ENCODE assay signal across 1 cellular context in genomic region chr9:100033877-100034551, GRCh38.
TF ChIP-seq lines count a peak whose summit lies in the region.

No MANE protein-coding gene starts in this region.

TF ChIP-seq in K562, 482 proteins besides CTCF, POLR2A, EP300 and RAD21 (continues in another document):
- no peak for TF ChIP-seq HMG20B (CRISPR knock-in tag; IDR thresholded peaks at IDR 0.05)
- TF ChIP-seq ZBTB40 (IDR thresholded peaks at IDR 0.05), result 0 out of 2 replicates have a peak, but pooled peaks have one; percentile 8
- no peak for TF ChIP-seq ZBTB40 (CRISPR knock-in tag; IDR thresholded peaks at IDR 0.05)
- peak; percentile 60; the same call in 1 of the 2 replicates for TF ChIP-seq MAFG (tag; conservative IDR thresholded peaks at IDR 0.05)
- TF ChIP-seq FOXA3 (CRISPR knock-in tag; conservative IDR thresholded peaks at IDR 0.05 in 1 of 2, IDR thresholded peaks at IDR 0.05 in 1 of 2), result no peak
- TF ChIP-seq IFI16 (CRISPR knock-in tag; IDR thresholded peaks at IDR 0.05), result 0 out of 2 replicates have a peak, but pooled peaks have one; percentile 76
- no peak for TF ChIP-seq RBM25 (IDR thresholded peaks at IDR 0.05; ENCODE audit: low read depth, low read length, severe bottlenecking)
- TF ChIP-seq GATAD2A (IDR thresholded peaks at IDR 0.05), result peak; percentile 19; the same call in 1 of the 2 replicates
- peak; percentile 20; the same call in 1 of the 2 replicates for TF ChIP-seq CBFA2T3 (IDR thresholded peaks at IDR 0.05)
- no peak for TF ChIP-seq SNAPC5 (CRISPR knock-in tag; IDR thresholded peaks at IDR 0.05)
- 0 out of 4 replicates have a peak, but pooled peaks of 1 of the 2 experiments have one; percentile 50 for TF ChIP-seq ZNF639 (CRISPR knock-in tag; conservative IDR thresholded peaks at IDR 0.05 in 1 of 2, IDR thresholded peaks at IDR 0.05 in 1 of 2)
- no peak for TF ChIP-seq SRF (CRISPR knock-in tag; IDR thresholded peaks at IDR 0.05)
- peak; percentile 89 for TF ChIP-seq SOX6 (IDR thresholded peaks at IDR 0.05)
- TF ChIP-seq TCF15 (CRISPR knock-in tag; IDR thresholded peaks at IDR 0.05), result 0 out of 2 replicates have a peak, but pooled peaks have one; percentile 53
- no peak for TF ChIP-seq RBM34 (IDR thresholded peaks at IDR 0.05; ENCODE audit: borderline replicate concordance, insufficient read depth, low read length)
- TF ChIP-seq STAT5A (IDR thresholded peaks at IDR 0.05; ENCODE audit: borderline replicate concordance, low read length), result peak; percentile 77
- TF ChIP-seq L3MBTL2 (IDR thresholded peaks at IDR 0.05), result no peak
- TF ChIP-seq ATF7 (IDR thresholded peaks at IDR 0.05), result no peak
- no peak for TF ChIP-seq MLLT1 (IDR thresholded peaks at IDR 0.05)
- peak; percentile 50; the same call in 1 of the 2 replicates for TF ChIP-seq EGR1 (conservative IDR thresholded peaks at IDR 0.05)
- peak; percentile 87 for TF ChIP-seq CXXC5 (CRISPR knock-in tag; IDR thresholded peaks at IDR 0.05)
- no peak for TF ChIP-seq SRSF3 (IDR thresholded peaks at IDR 0.05; ENCODE audit: insufficient read depth, low read length)
- TF ChIP-seq E2F5 (CRISPR knock-in tag; IDR thresholded peaks at IDR 0.05), result no peak
- 0 out of 2 replicates have a peak, but pooled peaks have one; percentile 29 for TF ChIP-seq GABPA (tag; conservative IDR thresholded peaks at IDR 0.05; ENCODE audit: low read depth)
- no peak for TF ChIP-seq NFIX (CRISPR knock-in tag; IDR thresholded peaks at IDR 0.05; ENCODE audit: low read depth)
- no peak for TF ChIP-seq TGIF2 (CRISPR knock-in tag; IDR thresholded peaks at IDR 0.05)
- TF ChIP-seq THRB (CRISPR knock-in tag; conservative IDR thresholded peaks at IDR 0.05), result no peak
- TF ChIP-seq AFF1 (IDR thresholded peaks at IDR 0.05; ENCODE audit: low read depth in 1 of 2, partially characterized antibody in 2 of 2), result no peak
- TF ChIP-seq RB1 (IDR thresholded peaks at IDR 0.05; ENCODE audit: low read depth), result no peak
- TF ChIP-seq PCBP2 (IDR thresholded peaks at IDR 0.05; ENCODE audit: low read depth, low read length, poor library complexity, severe bottlenecking), result no peak
- no peak for TF ChIP-seq FOXP4 (CRISPR knock-in tag; IDR thresholded peaks at IDR 0.05; ENCODE audit: borderline replicate concordance)
- TF ChIP-seq PHF8 (IDR thresholded peaks at IDR 0.05; ENCODE audit: borderline replicate concordance, low read length), result no peak
- TF ChIP-seq C11orf30 (IDR thresholded peaks at IDR 0.05; ENCODE audit: low read depth), result peak; percentile 46; the same call in 1 of the 2 replicates
- TF ChIP-seq ZNF507 (tag; conservative IDR thresholded peaks at IDR 0.05), result no peak
- TF ChIP-seq ZC3H11A (IDR thresholded peaks at IDR 0.05; ENCODE audit: low read depth, low read length), result no peak
- no peak for TF ChIP-seq U2AF2 (optimal IDR thresholded peaks at IDR 0.05; ENCODE audit: low read depth, low read length)
- no peak; the same call in 1 of the 2 replicates for TF ChIP-seq ZNF707 (CRISPR knock-in tag; conservative IDR thresholded peaks at IDR 0.05)
- no peak for TF ChIP-seq ZNF274 (IDR thresholded peaks at IDR 0.05; ENCODE audit: borderline replicate concordance, low read depth, low read length)
- TF ChIP-seq SRSF9 (IDR thresholded peaks at IDR 0.05; ENCODE audit: borderline replicate concordance, low read depth, low read length), result no peak
- no peak for TF ChIP-seq CBX2 (IDR thresholded peaks at IDR 0.05; ENCODE audit: insufficient read depth, low read length, poor library complexity, severe bottlenecking)
- TF ChIP-seq TAF7 (tag; IDR thresholded peaks at IDR 0.05), result peak; percentile 80
